In genomic region chrX:15240414-15240813, GRCh38 we compare ENCODE assay signal across 8 cellular contexts. TPM values are rescaled to one million over a fixed set of nuclear protein-coding genes. Genes with fewer than 3 reads are reported as not detected.
"Had no signal": no experiment of that assay in that cellular context is flagged by ENCODE, and none has a peak within 500 bp of the region (broad histone marks: within the 10 kb centered on the region; RNA-seq: fewer than 3 reads in every experiment).

No MANE protein-coding gene starts in this region.

- H3K4me3 Mint-ChIP-seq: IgD-negative memory B cell had no signal

- H3K36me3 Mint-ChIP-seq: IgD-negative memory B cell had no signal

- H3K27ac Mint-ChIP-seq: IgD-negative memory B cell had no signal

- FAIRE-seq: HepG2, HTR-8/SVneo had no signal

- H3K4me1 Mint-ChIP-seq: IgD-negative memory B cell had no signal

- H3K27ac ChIP-seq: HL-60, KMS-11 had no signal

- DNase-seq: IMR-90, KBM-7, KG1 had no signal

- H3K4me2 ChIP-seq: KMS-11 had no signal

- H3K9ac ChIP-seq: KMS-11 had no signal

- ATAC-seq: HepG2 had no signal

RNA-seq across cellular contexts. Expression of gene ASB9, which starts 29.5 kb away (rescaled TPM):
- polyA plus RNA-seq: IgD-negative memory B cell had no signal
